ENCODE assay signal across 1 cellular context in genomic region chr5:151174612-151175101, GRCh38.
TF ChIP-seq lines count a peak whose summit lies in the region.

No MANE protein-coding gene starts in this region.

TF ChIP-seq in endothelial cell of umbilical vein, 7 proteins besides CTCF, POLR2A, EP300 and RAD21 (continued from another document):
- TF ChIP-seq GATA2 (IDR thresholded peaks at IDR 0.05; ENCODE audit: insufficient read depth, insufficient read length, low read depth, low read length) (no peak), EZH2 (IDR thresholded peaks at IDR 0.05; ENCODE audit: borderline replicate concordance, low read depth, low read length, severe bottlenecking) (no peak)
